In genomic region chr4:28362169-28362568, GRCh38 we compare ENCODE assay signal across 28 cellular contexts.
"Had no signal": no experiment of that assay in that cellular context is flagged by ENCODE, and none has a peak within 500 bp of the region (broad histone marks: within the 10 kb centered on the region; RNA-seq: fewer than 3 reads in every experiment).

No MANE protein-coding gene starts in this region.

- H3K36me3 ChIP-seq: neural progenitor cell, ovary, spleen, suprapubic skin, tibial artery, transverse colon, upper lobe of right lung had no signal

- H3K79me2 ChIP-seq: parathyroid adenoma had no signal

- H3K4me1 ChIP-seq: parathyroid adenoma, psoas muscle, spleen, suprapubic skin, testis, tibial artery, transverse colon, upper lobe of right lung, uterus had no signal

- H2AFZ ChIP-seq: neural progenitor cell, parathyroid adenoma had no signal

- H3K27ac ChIP-seq: neural progenitor cell, ovary, parathyroid adenoma, psoas muscle, skin epidermis, spleen, suprapubic skin, testis, tibial artery, transverse colon, upper lobe of right lung, uterus had no signal

- H3K27me3 ChIP-seq: neural progenitor cell, ovary, spleen, suprapubic skin, testis, tibial artery, transverse colon, upper lobe of right lung, uterus had no signal

- H3K9me3 ChIP-seq: ovary, psoas muscle, suprapubic skin, testis, tibial artery, transverse colon, upper lobe of right lung, uterus had no signal

- H3K4me2 ChIP-seq: neural progenitor cell, smooth muscle cell had no signal

- DNase-seq: natural killer cell; occipital lobe; ovary; posterior cingulate gyrus; psoas muscle; right cardiac atrium; spleen; stimulated activated CD4-positive, alpha-beta T cell treated with anti-CD3 and anti-CD28 coated beads, Interleukin-12 subunit alpha, Interleukin-12 subunit beta, amount 100 ng/mL, for 4 hours; stimulated activated CD4-positive, alpha-beta T cell treated with anti-CD3 and anti-CD28 coated beads, Interleukin-1b, Interleukin-23, amount 100 ng/mL, for 48 hours; stimulated activated CD4-positive, alpha-beta T cell treated with anti-CD3 and anti-CD28 coated beads, Interleukin-4, amount 100 ng/mL, for 1 hour; stimulated activated CD4-positive, alpha-beta T cell treated with anti-CD3 and anti-CD28 coated beads, Interleukin-4, amount 100 ng/mL, for 4 hours; stimulated activated CD8-positive, alpha-beta memory T cell treated with anti-CD3 and anti-CD28 coated beads, Interleukin-4, amount 100 ng/mL, for 48 hours; stimulated activated naive CD4-positive, alpha-beta T cell; stimulated activated naive CD8-positive, alpha-beta T cell treated with anti-CD3 and anti-CD28 coated beads, Interleukin-15, amount 100 ng/mL, for 72 hours; stimulated activated naive CD8-positive, alpha-beta T cell treated with anti-CD3 and anti-CD28 coated beads, Interleukin-15, Interleukin-2, amounts not matched to agents 100 U/mL and 50 U/mL, for 24 hours; substantia nigra; testis; tibial artery; transverse colon; upper lobe of right lung; uterus had no signal

- H3K9ac ChIP-seq: neural progenitor cell, parathyroid adenoma had no signal

- H3K4me3 ChIP-seq: neural progenitor cell, ovary, psoas muscle, skin epidermis, smooth muscle cell, spleen, suprapubic skin, testis, tibial artery, transverse colon, upper lobe of right lung, uterus had no signal

- ATAC-seq: natural killer cell; psoas muscle; right cardiac atrium; sciatic nerve; stimulated activated memory B cell treated with anti-CD40 and anti-IgM and Interleukin-4, amounts not matched to agents 10 μg/mL and 1 μg/mL and 100 μg/mL, for 72 hours; stimulated activated naive CD8-positive, alpha-beta T cell treated with anti-CD3 and anti-CD28 coated beads, Interleukin-15, amount 100 ng/mL, for 72 hours; stimulated activated naive CD8-positive, alpha-beta T cell treated with anti-CD3 and anti-CD28 coated beads, Interleukin-15, Interleukin-2, amounts not matched to agents 100 U/mL and 50 U/mL, for 24 hours; upper lobe of right lung had no signal
